8 cellular contexts compared by ENCODE assay signal in genomic region chr11:84384637-84385227, GRCh38.
DNase-seq lines count a peak whose midpoint lies in the region; ATAC-seq and TF ChIP-seq lines count a peak whose summit lies in the region.

No MANE protein-coding gene starts in this region.

- H2AFZ ChIP-seq in IMR-90 (replicated peaks; ENCODE audit: low read length, poor library complexity), result no peak overlapping the region

- peak; percentile 44 for DNase-seq in activated CD4-positive, alpha-beta T cell treated with anti-CD3 and anti-CD28 coated beads for 48 hours
- no peak for DNase-seq in activated CD4-positive, alpha-beta T cell treated with anti-CD3 and anti-CD28 coated beads for 4 hours
- DNase-seq in IMR-90 (peak; percentile 34), T1000 (lab: John Stamatoyannopoulos, UW) (peak; percentile 2), fibroblast of peridontal ligament (ENCODE audit: extremely low read depth) (peak; percentile 64), omental fat pad (ENCODE audit: low spot score) (peak; percentile 48), H7 (no peak)

- no peaks in the 10 kb centered on the region for H3K79me1 ChIP-seq in IMR-90 (ENCODE audit: low read depth in 1 of 2, low read length in 2 of 2)

- no peak overlapping the region for H3K4me2 ChIP-seq in IMR-90 (ENCODE audit: low read depth, low read length)

- H4K8ac ChIP-seq in IMR-90 (ENCODE audit: low read depth in 2 of 2, low read length in 2 of 2), result no peak overlapping the region

- no peak overlapping the region for H2AK5ac ChIP-seq in IMR-90 (ENCODE audit: low read depth, low read length)

- intact Hi-C loops in IMR-90 (cut with micrococcal nuclease), result loop anchor here (5.0 kb wide), 2 partner anchors 138 to 547 kb away; no protein-coding TSS in a partner anchor

- no CpG with 5 or more reads among the region's 4 CpGs for WGBS in IMR-90 (ENCODE audit: extremely low coverage in 2 of 2, insufficient read length in 1 of 2), 2 experiments

- no peak overlapping the region for H3K9ac ChIP-seq in IMR-90 (ENCODE audit: low read depth, low read length)

- POLR2A ChIA-PET in IMR-90 (lab: Charles Lee; ENCODE audit: unreplicated experiment), result no interaction called here

- no peak overlapping the region for H2BK5ac ChIP-seq in IMR-90 (ENCODE audit: low read depth, low read length, poor library complexity, severe bottlenecking)

- no peaks in the 10 kb centered on the region for H3K9me3 ChIP-seq in IMR-90 (ENCODE audit: control insufficient read depth, insufficient read depth, low read length)

- peak; percentile 63 for TF ChIP-seq CTCF in IMR-90 (conservative IDR thresholded peaks at IDR 0.05; ENCODE audit: low read depth, low read length)
- TF ChIP-seq CTCF in omental fat pad (IDR thresholded peaks at IDR 0.05), result no peak

- ATAC-seq in GM19463 (IDR thresholded peaks at IDR 0.05; ENCODE audit: unreplicated experiment) (peak; percentile 67), IMR-90 (ENCODE audit: low read depth) (peak; percentile 60; the same call in 1 of the 2 replicates), omental fat pad (ENCODE audit: low FRiP score) (no peak)

- H3K23ac ChIP-seq in IMR-90 (ENCODE audit: low read depth, low read length), result no peak overlapping the region

- no peak overlapping the region for H3K14ac ChIP-seq in IMR-90 (replicated peaks; ENCODE audit: low read depth, low read length)

- no peaks in the 10 kb centered on the region for H4K20me1 ChIP-seq in IMR-90 (ENCODE audit: insufficient read depth, low read length)

- H4K91ac ChIP-seq in IMR-90 (ENCODE audit: insufficient read depth, low read depth, low read length), result no peak overlapping the region

- dilution Hi-C loops in IMR-90 (cut with HindIII; ENCODE audit: low sequenced_read_pairs, unreplicated experiment), result no loop called here

- H2AK9ac ChIP-seq in IMR-90 (replicated peaks; ENCODE audit: low read depth, low read length, poor library complexity), result no peak overlapping the region

- no peaks in the 10 kb centered on the region for H3K9me1 ChIP-seq in IMR-90 (ENCODE audit: insufficient read depth, low read length)

- H3K18ac ChIP-seq in IMR-90 (ENCODE audit: low read depth, low read length), result no peak overlapping the region

- TF ChIP-seq RAD21 in IMR-90 (IDR thresholded peaks at IDR 0.05; ENCODE audit: low read length), result peak; percentile 26; the same call in 1 of the 2 replicates

- H4K5ac ChIP-seq in IMR-90 (ENCODE audit: low read depth, low read length), result no peak overlapping the region

- no peak overlapping the region for H2BK20ac ChIP-seq in IMR-90 (ENCODE audit: low read depth, low read length)

- TF ChIP-seq POLR2A in IMR-90 (IDR thresholded peaks at IDR 0.05; ENCODE audit: low read depth, low read length), result no peak

- no peak overlapping the region for H3K27ac ChIP-seq in IMR-90 (ENCODE audit: insufficient read depth, low read length)

- H3K27me3 ChIP-seq in IMR-90 (ENCODE audit: control insufficient read depth, insufficient read depth, low read length), result no peaks in the 10 kb centered on the region
- H3K27me3 ChIP-seq in H7 (ENCODE audit: control insufficient read depth, insufficient read depth, low read length), result no peaks in the 10 kb centered on the region

- no peak overlapping the region for H2BK15ac ChIP-seq in IMR-90 (ENCODE audit: low read depth, low read length)

- no peaks in the 10 kb centered on the region for H3K4me1 ChIP-seq in IMR-90 (ENCODE audit: control insufficient read depth, insufficient read depth, low read length)

- H3K36me3 ChIP-seq in IMR-90 (ENCODE audit: control insufficient read depth, insufficient read depth, low read length) (no peaks in the 10 kb centered on the region), H7 (replicated peaks; ENCODE audit: control insufficient read depth, insufficient read depth, low read length) (no peaks in the 10 kb centered on the region)

- H3K56ac ChIP-seq in IMR-90 (ENCODE audit: extremely low read depth, insufficient read depth, low read length), result no peak overlapping the region

- H3K4me3 ChIP-seq in IMR-90 (ENCODE audit: insufficient read depth, low read depth, low read length), result no peak overlapping the region
- no peak overlapping the region for H3K4me3 ChIP-seq in H7 (ENCODE audit: insufficient read depth, low read depth, low read length)

- no peak overlapping the region for H2BK120ac ChIP-seq in IMR-90 (ENCODE audit: low read depth, low read length)

- no TSS peak for BruUV-seq in IMR-90 (replicated peaks; lab: Mats Ljungman, UMichigan)

- no peak overlapping the region for H3K4ac ChIP-seq in IMR-90 (ENCODE audit: low read depth, low read length)

- CTCF ChIA-PET in IMR-90 (lab: Yijun Ruan, JAX), result interaction anchor here (0.9 kb wide), 1 partner anchor 11 kb away, joined by 4 read pairs; no protein-coding TSS in a partner anchor

- in situ Hi-C loops in IMR-90 (cut with MboI; ENCODE audit: low sequenced_read_pairs), result no loop called here

TF ChIP-seq in IMR-90, 13 proteins besides CTCF, POLR2A, EP300 and RAD21:
- TF ChIP-seq SMC3 (IDR thresholded peaks at IDR 0.05; ENCODE audit: low read depth, low read length) (peak; percentile 36; the same call in 1 of the 2 replicates), MAZ (IDR thresholded peaks at IDR 0.05; ENCODE audit: borderline replicate concordance, low read depth, low read length) (no peak)

Comparison
In these comparisons a context has a peak if more than half of its experiments do, and no peak if none do; other contexts are left out.
1. DNase-seq: peak in activated CD4-positive, alpha-beta T cell treated with anti-CD3 and anti-CD28 coated beads for 48 hours (single experiment), IMR-90 (single experiment), T1000 (single experiment), fibroblast of peridontal ligament (single experiment) and omental fat pad (single experiment); none in activated CD4-positive, alpha-beta T cell treated with anti-CD3 and anti-CD28 coated beads for 4 hours (0 of 2) and H7 (single experiment).